In the genomic region with DNA sequence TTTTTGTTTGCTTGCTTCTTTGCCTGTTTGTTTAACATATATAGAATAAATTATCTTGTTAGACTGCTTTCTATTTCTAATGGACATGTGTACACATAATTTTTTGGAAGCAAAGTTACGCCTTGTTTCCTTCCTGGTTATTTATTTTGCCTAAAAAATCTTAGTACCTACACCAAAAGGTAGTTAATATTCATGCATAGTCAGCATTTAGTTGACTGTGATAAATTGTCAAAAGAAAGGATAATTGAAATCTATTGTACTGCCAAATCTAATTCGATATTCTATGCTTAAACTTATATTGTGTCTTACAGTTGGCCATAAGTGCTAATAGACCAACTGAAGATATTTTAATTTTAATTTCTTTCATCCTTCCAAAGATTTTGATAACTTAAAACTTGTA, we compare ENCODE assay signal across 9 cellular contexts.
"Had no signal": no experiment of that assay in that cellular context is flagged by ENCODE, and none has a peak within 500 bp of the region (broad histone marks: within the 10 kb centered on the region; RNA-seq: fewer than 3 reads in every experiment).

No MANE protein-coding gene starts in this region.

- H3K9me3 Mint-ChIP-seq: H9 had no signal

- H3K4me3 Mint-ChIP-seq: H9 had no signal

- H2AFZ ChIP-seq: GM23248 had no signal

- H3K27ac ChIP-seq: GM23248, KMS-11 had no signal

- H3K4me2 ChIP-seq: KMS-11 had no signal

- H3K27ac Mint-ChIP-seq: H9 had no signal

- DNase-seq: GM23248, GOT3, H9, HCEC 1CT, Karpas-422, KBM-7 had no signal

- H3K9ac ChIP-seq: GM23248, KMS-11 had no signal

- H3K4me3 ChIP-seq: GM23248 had no signal

- FAIRE-seq: H54, HTR-8/SVneo had no signal
